In genomic region chr11:2398664-2399355, GRCh38 we compare ENCODE assay signal across 10 cellular contexts. TPM values are rescaled to one million over a fixed set of nuclear protein-coding genes. Genes with fewer than 3 reads are reported as not detected.
DNase-seq lines count a peak whose midpoint lies in the region; ATAC-seq, FAIRE-seq and TF ChIP-seq lines count a peak whose summit lies in the region.
"Had no signal": no experiment of that assay in that cellular context is flagged by ENCODE, and none has a peak within 500 bp of the region (broad histone marks: within the 10 kb centered on the region; RNA-seq: fewer than 3 reads in every experiment).

No MANE protein-coding gene starts in this region.

- DNase-seq in activated T-cell treated with anti-CD3 and anti-CD28 coated beads, Interleukin-2, amount 50 U/mL, for 72 hours = no peak
- no peak for DNase-seq in activated T-cell treated with anti-CD3 and anti-CD28 coated beads, Interleukin-2, amount 50 U/mL, for 48 hours
- DNase-seq in HepG2 (ENCODE audit: low spot score) (no peak), tibial nerve (ENCODE audit: low spot score in 2 of 2) (no peak), amygdala (lab: John Stamatoyannopoulos, UW) (no peak), germinal center (ENCODE audit: low spot score) (no peak), pons (ENCODE audit: low spot score) (no peak)
- DNase-seq: stimulated activated naive CD4-positive, alpha-beta T cell had no signal

- H3K4me3 Mint-ChIP-seq in activated T-cell treated with anti-CD3 and anti-CD28 coated beads, Interleukin-2, amount 50 U/mL, for 72 hours = peak overlapping the region; percentile 91 to 97
- peak overlapping the region; percentile 82 for H3K4me3 Mint-ChIP-seq in activated T-helper 17 cell treated with anti-CD3 and anti-CD28 coated beads, Interleukin-2, amount 50 U/mL, for 72 hours

- no peak for TF ChIP-seq RAD21 in HepG2 (CRISPR knock-in tag; IDR thresholded peaks at IDR 0.05)

- TF ChIP-seq EP300 in HepG2 (IDR thresholded peaks at IDR 0.05; ENCODE audit: low read depth in 2 of 2, low read length in 2 of 2) (no peak), HepG2 (CRISPR knock-in tag; IDR thresholded peaks at IDR 0.05; ENCODE audit: borderline replicate concordance) (no peak), tibial nerve (IDR thresholded peaks at IDR 0.05) (no peak)

- H3K36me3 Mint-ChIP-seq in activated T-cell treated with anti-CD3 and anti-CD28 coated beads, Interleukin-2, amount 50 U/mL, for 72 hours (ENCODE audit: insufficient read depth in 2 of 2) = no peaks in the 10 kb centered on the region
- H3K36me3 Mint-ChIP-seq in activated T-helper 17 cell treated with anti-CD3 and anti-CD28 coated beads, Interleukin-2, amount 50 U/mL, for 72 hours (ENCODE audit: low read depth) = peaks cover 31% of the 10 kb centered on the region

- H3K36me3 ChIP-seq in HepG2 (replicated peaks in 1 of 2; ENCODE audit: control insufficient read depth in 1 of 2, insufficient read depth in 2 of 2, low read length in 2 of 2) (peaks cover 5% of the 10 kb centered on the region in 2 experiments; a peak in 1 of 5 replicates), tibial nerve (peaks cover 0 to 74% (median 24%) of the 10 kb centered on the region in 3 donors)

- H3K9me3 ChIP-seq in HepG2 (ENCODE audit: low read length) = no peaks in the 10 kb centered on the region
- no peaks in the 10 kb centered on the region for H3K9me3 ChIP-seq in tibial nerve

- CTCF ChIA-PET in HepG2 (lab: Yijun Ruan, JAX; ENCODE audit: low intra/inter-chr PET ratio, low total read pairs) = interaction anchor here (3.9 kb wide), 1 partner anchor 21 kb away, joined by 55 read pairs; no protein-coding TSS in a partner anchor

- in situ Hi-C loops in HepG2 (cut with HindIII; ENCODE audit: extremely low pct_ligation_motif_present, low pct_unique_long_range_greater_than_20kb) = no loop called here

- peaks cover 14% of the 10 kb centered on the region for H3K4me1 Mint-ChIP-seq in activated T-cell treated with anti-CD3 and anti-CD28 coated beads, Interleukin-2, amount 50 U/mL, for 72 hours (ENCODE audit: low read depth)
- H3K4me1 Mint-ChIP-seq in activated T-helper 17 cell treated with anti-CD3 and anti-CD28 coated beads, Interleukin-2, amount 50 U/mL, for 72 hours = no peaks in the 10 kb centered on the region

- H3K27me3 ChIP-seq in HepG2 (ENCODE audit: control insufficient read depth in 1 of 2, insufficient read depth in 2 of 2, low read length in 2 of 2) (peaks cover 0 to 7% of the 10 kb centered on the region in 2 experiments; a peak in 2 of 5 replicates), tibial nerve (no peaks in the 10 kb centered on the region)

- H3K4me3 ChIP-seq in HepG2 (replicated peaks in 1 of 3; ENCODE audit: insufficient read depth in 1 of 3, low read depth in 2 of 3, low read length in 3 of 3) = peak overlapping the region; percentile 73 to 93 (median 75)
- no peak overlapping the region for H3K4me3 ChIP-seq in tibial nerve

- H3K4me1 ChIP-seq in HepG2 (ENCODE audit: insufficient read depth, low read length) (peaks cover 24% of the 10 kb centered on the region), tibial nerve (peaks cover 0 to 48% (median 24%) of the 10 kb centered on the region in 4 donors)

- TF ChIP-seq CTCF in HepG2 (CRISPR knock-in tag; IDR thresholded peaks at IDR 0.05) = peak; percentile 47
- TF ChIP-seq CTCF in tibial nerve (IDR thresholded peaks at IDR 0.05) = no peak

- H3K4me2 ChIP-seq in HepG2 (ENCODE audit: low read depth, low read length) = peak overlapping the region; percentile 91

- no peak for TF ChIP-seq POLR2A in HepG2 (IDR thresholded peaks at IDR 0.05; ENCODE audit: insufficient read depth in 1 of 2, low read depth in 2 of 2, low read length in 2 of 2)
- TF ChIP-seq POLR2A in tibial nerve (IDR thresholded peaks at IDR 0.05) = no peak

- H4K20me1 ChIP-seq in HepG2 (ENCODE audit: insufficient read depth, low read length) = no peaks in the 10 kb centered on the region

- peak overlapping the region; percentile 65 for H3K27ac Mint-ChIP-seq in activated T-cell treated with anti-CD3 and anti-CD28 coated beads, Interleukin-2, amount 50 U/mL, for 72 hours
- H3K27ac Mint-ChIP-seq in activated T-helper 17 cell treated with anti-CD3 and anti-CD28 coated beads, Interleukin-2, amount 50 U/mL, for 72 hours = peak overlapping the region; percentile 85

- WGBS in HepG2 (ENCODE audit: low lambda C conversion rate) = 58% methylated on average over 6 of the region's 7 CpGs
- 45 to 47% methylated on average over 5 to 7 of the region's 7 CpGs for WGBS in tibial nerve, 2 donors

- FAIRE-seq in HepG2 (lab: Jason Lieb, UNC) = no peak

- no peaks in the 10 kb centered on the region for H3K27me3 Mint-ChIP-seq in activated T-cell treated with anti-CD3 and anti-CD28 coated beads, Interleukin-2, amount 50 U/mL, for 72 hours (ENCODE audit: low read depth)
- no peaks in the 10 kb centered on the region for H3K27me3 Mint-ChIP-seq in activated T-helper 17 cell treated with anti-CD3 and anti-CD28 coated beads, Interleukin-2, amount 50 U/mL, for 72 hours

- peak overlapping the region; percentile 88; the same call in 1 of the 2 replicates for H3K9ac ChIP-seq in HepG2 (ENCODE audit: insufficient read depth, low read depth, low read length)

- intact Hi-C loops in HepG2 (cut with micrococcal nuclease; ENCODE audit: unreplicated experiment) = no loop called here

- H3K9me3 Mint-ChIP-seq in activated T-cell treated with anti-CD3 and anti-CD28 coated beads, Interleukin-2, amount 50 U/mL, for 72 hours = no peaks in the 10 kb centered on the region
- H3K9me3 Mint-ChIP-seq in activated T-helper 17 cell treated with anti-CD3 and anti-CD28 coated beads, Interleukin-2, amount 50 U/mL, for 72 hours = no peaks in the 10 kb centered on the region

- POLR2A ChIA-PET in HepG2 (lab: Yijun Ruan, JAX) = interaction anchor here (3.4 kb wide), 1 partner anchor 12 kb away, joined by 49 read pairs; no protein-coding TSS in a partner anchor

- H3K27ac ChIP-seq in HepG2 (ENCODE audit: extremely low read length, insufficient read depth, low read length) = peak overlapping the region; percentile 72
- H3K27ac ChIP-seq in tibial nerve = peak overlapping the region; percentile 95 to 100 (median 97)

- no peak for ATAC-seq in activated T-cell treated with anti-CD3 and anti-CD28 coated beads, Interleukin-2, amount 50 U/mL, for 72 hours (replicated peaks in 1 of 2)
- no peak for ATAC-seq in activated T-helper 17 cell treated with anti-CD3 and anti-CD28 coated beads, Interleukin-2, amount 50 U/mL, for 72 hours (replicated peaks)
- no peak for ATAC-seq in HepG2

- no peak overlapping the region for H2AFZ ChIP-seq in HepG2 (ENCODE audit: low read length)

- no TSS peak for BruUV-seq in HepG2 (replicated peaks; lab: Mats Ljungman, UMichigan)

- H3K79me2 ChIP-seq in HepG2 (ENCODE audit: insufficient read depth, low read length) = peaks cover 14% of the 10 kb centered on the region

RNA-seq across cellular contexts. Expression of gene TSSC4, which starts 1.7 kb away (rescaled TPM):
- total RNA-seq in activated T-cell treated with anti-CD3 and anti-CD28 coated beads, Interleukin-2, amount 50 U/mL, for 72 hours = 10 to 100 TPM; 50.6 to 52.2 TPM
- total RNA-seq in activated T-helper 17 cell treated with anti-CD3 and anti-CD28 coated beads, Interleukin-2, amount 50 U/mL, for 72 hours = 10 to 100 TPM; 19.7 to 58.7 TPM
- total RNA-seq in HepG2 (2016; rRNA removed; fragmentation: Illumina TruSeq; extraction: Trizol) (51.5 and 58.6 TPM in 2 replicates), tibial nerve (10 to 100 TPM; 44.8 to 54.3 (median 49.1) TPM)
- 48.9 and 55.7 TPM in 2 replicates for total RNA-seq in HepG2 (2016; cell fraction: cytosol; rRNA removed; fragmentation: Illumina TruSeq; extraction: Trizol; ENCODE audit: low read depth)
- 51.6 and 61.0 TPM in 2 replicates for total RNA-seq in HepG2 (2016; cell fraction: insoluble cytoplasmic fraction; rRNA removed; fragmentation: Illumina TruSeq; extraction: Trizol)
- 52.4 and 71.0 TPM in 2 replicates for total RNA-seq in HepG2 (2016; cell fraction: membrane; rRNA removed; fragmentation: Illumina TruSeq; extraction: Trizol)
- 29.5 and 34.5 TPM in 2 replicates for total RNA-seq in HepG2 (2016; cell fraction: nucleus; rRNA removed; fragmentation: Illumina TruSeq; extraction: Trizol)
- 16.2 and 20.5 TPM in 2 replicates for polyA plus RNA-seq in HepG2 (2011; rRNA removed)
- 13.8 and 24.4 TPM in 2 replicates for polyA plus RNA-seq in HepG2 (2011; cell fraction: cytosol; rRNA removed)
- 33.5 and 35.1 TPM in 2 replicates for polyA plus RNA-seq in HepG2 (2011; cell fraction: nucleus; rRNA removed)
- 17.3 and 21.8 TPM in 2 replicates for polyA plus RNA-seq in HepG2 (2012)
- 29.9 and 32.8 TPM in 2 replicates for polyA plus RNA-seq in HepG2 (2016; cell fraction: cytosol; fragmentation: Illumina TruSeq; extraction: Trizol; ENCODE audit: low read depth)
- 34.6 and 35.0 TPM in 2 replicates for polyA plus RNA-seq in HepG2 (2016; cell fraction: insoluble cytoplasmic fraction; fragmentation: Illumina TruSeq; extraction: Trizol; ENCODE audit: low read depth)
- 34.0 and 36.0 TPM in 2 replicates for polyA plus RNA-seq in HepG2 (2016; cell fraction: membrane; fragmentation: Illumina TruSeq; extraction: Trizol; ENCODE audit: low read depth)
- 42.1 and 44.0 TPM in 2 replicates for polyA plus RNA-seq in HepG2 (2016; cell fraction: nucleus; fragmentation: Illumina TruSeq; extraction: Trizol; ENCODE audit: insufficient read depth, low read depth)
- 19.1 and 32.1 TPM in 2 replicates for polyA minus RNA-seq in HepG2 (2011; rRNA and poly(A)+ RNA removed; ENCODE audit: low replicate concordance)
- 12.8 and 15.7 TPM in 2 replicates for polyA minus RNA-seq in HepG2 (2011; cell fraction: cytosol; rRNA and poly(A)+ RNA removed)
- polyA minus RNA-seq in HepG2 (2011; cell fraction: nucleus; rRNA and poly(A)+ RNA removed) = 26.6 and 27.8 TPM in 2 replicates

RNA-seq across cellular contexts. Expression of gene CD81, which starts 21.7 kb away (rescaled TPM):
- 100 to 1,000 TPM; 116 to 122 TPM for total RNA-seq in activated T-cell treated with anti-CD3 and anti-CD28 coated beads, Interleukin-2, amount 50 U/mL, for 72 hours
- 100 to 1,000 TPM; 147 to 170 TPM for total RNA-seq in activated T-helper 17 cell treated with anti-CD3 and anti-CD28 coated beads, Interleukin-2, amount 50 U/mL, for 72 hours
- not detected in 2 replicates for total RNA-seq in HepG2 (2016; rRNA removed; fragmentation: Illumina TruSeq; extraction: Trizol)
- total RNA-seq in HepG2 (2016; cell fraction: cytosol; rRNA removed; fragmentation: Illumina TruSeq; extraction: Trizol; ENCODE audit: low read depth) = not detected in 2 replicates
- total RNA-seq in HepG2 (2016; cell fraction: insoluble cytoplasmic fraction; rRNA removed; fragmentation: Illumina TruSeq; extraction: Trizol) = not detected in 2 replicates
- not detected in 2 replicates for total RNA-seq in HepG2 (2016; cell fraction: membrane; rRNA removed; fragmentation: Illumina TruSeq; extraction: Trizol)
- not detected in 2 replicates for total RNA-seq in HepG2 (2016; cell fraction: nucleus; rRNA removed; fragmentation: Illumina TruSeq; extraction: Trizol)
- not detected in 2 replicates for polyA plus RNA-seq in HepG2 (2011; rRNA removed)
- 0.05 TPM in 2 replicates for polyA plus RNA-seq in HepG2 (2011; cell fraction: cytosol; rRNA removed)
- 0.26 TPM in 1 of 2 replicates, not detected in the other for polyA plus RNA-seq in HepG2 (2011; cell fraction: nucleus; rRNA removed)
- polyA plus RNA-seq in HepG2 (2012) = not detected in 2 replicates
- not detected in 2 replicates for polyA plus RNA-seq in HepG2 (2016; cell fraction: cytosol; fragmentation: Illumina TruSeq; extraction: Trizol; ENCODE audit: low read depth)
- not detected in 2 replicates for polyA plus RNA-seq in HepG2 (2016; cell fraction: insoluble cytoplasmic fraction; fragmentation: Illumina TruSeq; extraction: Trizol; ENCODE audit: low read depth)
- polyA plus RNA-seq in HepG2 (2016; cell fraction: membrane; fragmentation: Illumina TruSeq; extraction: Trizol; ENCODE audit: low read depth) = not detected in 2 replicates
- not detected in 2 replicates for polyA plus RNA-seq in HepG2 (2016; cell fraction: nucleus; fragmentation: Illumina TruSeq; extraction: Trizol; ENCODE audit: insufficient read depth, low read depth)
- polyA minus RNA-seq in HepG2 (2011; rRNA and poly(A)+ RNA removed; ENCODE audit: low replicate concordance) = 0.72 and 103 TPM in 2 replicates
- 0.70 TPM in 1 of 2 replicates, not detected in the other for polyA minus RNA-seq in HepG2 (2011; cell fraction: cytosol; rRNA and poly(A)+ RNA removed)
- polyA minus RNA-seq in HepG2 (2011; cell fraction: nucleus; rRNA and poly(A)+ RNA removed) = 0.52 TPM in 1 of 2 replicates, not detected in the other
- 100 to 1,000 TPM; 650 to 822 (median 674) TPM for total RNA-seq in tibial nerve

RNA-seq across cellular contexts. Expression of gene TRPM5, which starts 45.5 kb away (rescaled TPM):
- under 1 TPM in 1 of 2 donors, not detected in 1; 0.07 TPM for total RNA-seq in activated T-cell treated with anti-CD3 and anti-CD28 coated beads, Interleukin-2, amount 50 U/mL, for 72 hours
- not detected for total RNA-seq in activated T-helper 17 cell treated with anti-CD3 and anti-CD28 coated beads, Interleukin-2, amount 50 U/mL, for 72 hours
- total RNA-seq in HepG2 (2016; rRNA removed; fragmentation: Illumina TruSeq; extraction: Trizol) (not detected in 2 replicates), tibial nerve (not detected)
- total RNA-seq in HepG2 (2016; cell fraction: cytosol; rRNA removed; fragmentation: Illumina TruSeq; extraction: Trizol; ENCODE audit: low read depth) = not detected in 2 replicates
- not detected in 2 replicates for total RNA-seq in HepG2 (2016; cell fraction: insoluble cytoplasmic fraction; rRNA removed; fragmentation: Illumina TruSeq; extraction: Trizol)
- not detected in 2 replicates for total RNA-seq in HepG2 (2016; cell fraction: membrane; rRNA removed; fragmentation: Illumina TruSeq; extraction: Trizol)
- not detected in 2 replicates for total RNA-seq in HepG2 (2016; cell fraction: nucleus; rRNA removed; fragmentation: Illumina TruSeq; extraction: Trizol)
- polyA plus RNA-seq in HepG2 (2011; rRNA removed) = 0.05 and 0.12 TPM in 2 replicates
- 0.01 and 0.05 TPM in 2 replicates for polyA plus RNA-seq in HepG2 (2011; cell fraction: cytosol; rRNA removed)
- 0.69 and 1.1 TPM in 2 replicates for polyA plus RNA-seq in HepG2 (2011; cell fraction: nucleus; rRNA removed)
- polyA plus RNA-seq in HepG2 (2012) = 0.08 and 0.16 TPM in 2 replicates
- not detected in 2 replicates for polyA plus RNA-seq in HepG2 (2016; cell fraction: cytosol; fragmentation: Illumina TruSeq; extraction: Trizol; ENCODE audit: low read depth)
- polyA plus RNA-seq in HepG2 (2016; cell fraction: insoluble cytoplasmic fraction; fragmentation: Illumina TruSeq; extraction: Trizol; ENCODE audit: low read depth) = not detected in 2 replicates
- polyA plus RNA-seq in HepG2 (2016; cell fraction: membrane; fragmentation: Illumina TruSeq; extraction: Trizol; ENCODE audit: low read depth) = not detected in 2 replicates
- not detected in 2 replicates for polyA plus RNA-seq in HepG2 (2016; cell fraction: nucleus; fragmentation: Illumina TruSeq; extraction: Trizol; ENCODE audit: insufficient read depth, low read depth)
- 0.05 and 0.06 TPM in 2 replicates for polyA minus RNA-seq in HepG2 (2011; rRNA and poly(A)+ RNA removed; ENCODE audit: low replicate concordance)
- not detected in 2 replicates for polyA minus RNA-seq in HepG2 (2011; cell fraction: cytosol; rRNA and poly(A)+ RNA removed)
- 0.13 and 0.25 TPM in 2 replicates for polyA minus RNA-seq in HepG2 (2011; cell fraction: nucleus; rRNA and poly(A)+ RNA removed)
- total RNA-seq: M059J had no signal

RNA-seq across cellular contexts. Expression of gene KCNQ1, which starts 46.0 kb away (rescaled TPM):
- 10 to 100 TPM; 11.4 TPM for total RNA-seq in activated T-cell treated with anti-CD3 and anti-CD28 coated beads, Interleukin-2, amount 50 U/mL, for 72 hours
- total RNA-seq in activated T-helper 17 cell treated with anti-CD3 and anti-CD28 coated beads, Interleukin-2, amount 50 U/mL, for 72 hours = 1 to 10 TPM; 7.0 to 9.7 TPM
- total RNA-seq in HepG2 (2016; rRNA removed; fragmentation: Illumina TruSeq; extraction: Trizol) = 0.02 TPM in 1 of 2 replicates, not detected in the other
- not detected in 2 replicates for total RNA-seq in HepG2 (2016; cell fraction: cytosol; rRNA removed; fragmentation: Illumina TruSeq; extraction: Trizol; ENCODE audit: low read depth)
- total RNA-seq in HepG2 (2016; cell fraction: insoluble cytoplasmic fraction; rRNA removed; fragmentation: Illumina TruSeq; extraction: Trizol) = not detected in 2 replicates
- not detected in 2 replicates for total RNA-seq in HepG2 (2016; cell fraction: membrane; rRNA removed; fragmentation: Illumina TruSeq; extraction: Trizol)
- not detected in 2 replicates for total RNA-seq in HepG2 (2016; cell fraction: nucleus; rRNA removed; fragmentation: Illumina TruSeq; extraction: Trizol)
- polyA plus RNA-seq in HepG2 (2011; rRNA removed) = 0.08 and 0.13 TPM in 2 replicates
- 0.01 TPM in 1 of 2 replicates, not detected in the other for polyA plus RNA-seq in HepG2 (2011; cell fraction: cytosol; rRNA removed)
- polyA plus RNA-seq in HepG2 (2011; cell fraction: nucleus; rRNA removed) = 0.09 TPM in 1 of 2 replicates, not detected in the other
- polyA plus RNA-seq in HepG2 (2012) = not detected in 2 replicates
- not detected in 2 replicates for polyA plus RNA-seq in HepG2 (2016; cell fraction: cytosol; fragmentation: Illumina TruSeq; extraction: Trizol; ENCODE audit: low read depth)
- not detected in 2 replicates for polyA plus RNA-seq in HepG2 (2016; cell fraction: insoluble cytoplasmic fraction; fragmentation: Illumina TruSeq; extraction: Trizol; ENCODE audit: low read depth)
- polyA plus RNA-seq in HepG2 (2016; cell fraction: membrane; fragmentation: Illumina TruSeq; extraction: Trizol; ENCODE audit: low read depth) = not detected in 2 replicates
- not detected in 2 replicates for polyA plus RNA-seq in HepG2 (2016; cell fraction: nucleus; fragmentation: Illumina TruSeq; extraction: Trizol; ENCODE audit: insufficient read depth, low read depth)
- 0.06 and 1.8 TPM in 2 replicates for polyA minus RNA-seq in HepG2 (2011; rRNA and poly(A)+ RNA removed; ENCODE audit: low replicate concordance)
- not detected in 2 replicates for polyA minus RNA-seq in HepG2 (2011; cell fraction: cytosol; rRNA and poly(A)+ RNA removed)
- 0.26 TPM in 1 of 2 replicates, not detected in the other for polyA minus RNA-seq in HepG2 (2011; cell fraction: nucleus; rRNA and poly(A)+ RNA removed)
- 10 to 100 TPM in 1 of 4 donors, 1 to 10 TPM in 3; 3.5 to 11.4 (median 7.5) TPM for total RNA-seq in tibial nerve
- total RNA-seq: M059J had no signal

Comparison
In these comparisons a context has a peak if more than half of its experiments do, and no peak if none do; other contexts are left out.
1. H3K4me3 ChIP-seq: peak in HepG2 (3 of 3); none in tibial nerve (0 of 4).
2. RNA of gene CD81, which starts 21.7 kb away (total RNA-seq): 650 to 822 TPM in tibial nerve, 147 to 170 TPM in activated T-helper 17 cell treated with anti-CD3 and anti-CD28 coated beads, Interleukin-2, amount 50 U/mL, for 72 hours and 116 to 122 TPM in activated T-cell treated with anti-CD3 and anti-CD28 coated beads, Interleukin-2, amount 50 U/mL, for 72 hours; not detected in HepG2; every median in the first group is over 100 times any median in the second.